8 cellular contexts compared by ENCODE assay signal in genomic region chr21:38219049-38219628, GRCh38. TPM values are rescaled to one million over a fixed set of nuclear protein-coding genes. Genes with fewer than 3 reads are reported as not detected.
A peak's percentile ranks its signal among the peaks of the same experiment; 100 is the strongest.
DNase-seq lines count a peak whose midpoint lies in the region; ATAC-seq and TF ChIP-seq lines count a peak whose summit lies in the region.

No MANE protein-coding gene starts in this region.

- peaks cover 0 to 2% (median 0%) of the 10 kb centered on the region in 4 donors for H3K9me3 ChIP-seq in right lobe of liver

- intact Hi-C loops in dorsolateral prefrontal cortex (cut with DNase I): no loop called here
- intact Hi-C loops in right lobe of liver (cut with DNase I): loop anchor here in 1 of 2 donors (5.0 kb wide), 1 partner anchor 133 kb away; no protein-coding TSS in a partner anchor

- ATAC-seq in HG02759 (IDR thresholded peaks at IDR 0.05; ENCODE audit: unreplicated experiment): peak; percentile 56
- ATAC-seq in right lobe of liver: peak; percentile 98 to 100 (median 100)
- ATAC-seq in GM19395 (IDR thresholded peaks at IDR 0.05; ENCODE audit: unreplicated experiment): no peak

- no peaks in the 10 kb centered on the region for H3K36me3 ChIP-seq in right lobe of liver

- H3K4me3 ChIP-seq in dorsolateral prefrontal cortex (no peak overlapping the region), right lobe of liver (no peak overlapping the region)

- TF ChIP-seq CTCF in dorsolateral prefrontal cortex (IDR thresholded peaks at IDR 0.05 in 54 of 56, conservative IDR thresholded peaks at IDR 0.05 in 2 of 56; ENCODE audit: low read depth in 1 of 56, partially characterized antibody in 56 of 56) (peak; percentile 68 to 96 (median 88)), right lobe of liver (IDR thresholded peaks at IDR 0.05) (peak; percentile 96 to 97 (median 97))

- H3K27me3 ChIP-seq in dorsolateral prefrontal cortex: peaks cover 0 to 11% (median 0%) of the 10 kb centered on the region in 45 donors
- no peaks in the 10 kb centered on the region for H3K27me3 ChIP-seq in right lobe of liver

- peak; percentile 52 for DNase-seq in COR-L47 (lab: John Stamatoyannopoulos, UW)
- peak; percentile 87 for DNase-seq in NCI-H510A treated with DMSO at 0.1 percent for 48 hours (lab: John Stamatoyannopoulos, UW)
- DNase-seq in activated CD4-positive, alpha-beta T cell treated with anti-CD3 and anti-CD28 coated beads for 48 hours: peak; percentile 76
- DNase-seq in dorsolateral prefrontal cortex: peak in 1 of 10 donors; percentile 7
- peak; percentile 64 to 81 (median 71) for DNase-seq in right lobe of liver
- DNase-seq in stimulated activated CD4-positive, alpha-beta T cell treated with anti-CD3 and anti-CD28 coated beads, TNF-alpha, amount 100 ng/mL, for 48 hours (ENCODE audit: low read depth in 3 of 3): peak; percentile 39 to 63 (median 49)

- WGBS in right lobe of liver (ENCODE audit: insufficient coverage, low coverage, low lambda C conversion rate, missing lambda C conversion rate): 4% methylated on average over 7 of the region's 7 CpGs

- no peak for TF ChIP-seq POLR2A in right lobe of liver (IDR thresholded peaks at IDR 0.05)

- H3K27ac ChIP-seq in dorsolateral prefrontal cortex (no peak overlapping the region), right lobe of liver (no peak overlapping the region)

- no peaks in the 10 kb centered on the region for H3K4me1 ChIP-seq in right lobe of liver

RNA-seq across cellular contexts. Expression of gene KCNJ15, which starts 37.7 kb away (rescaled TPM):
- total RNA-seq in dorsolateral prefrontal cortex: 10 to 100 TPM in 1 of 120 experiments, 1 to 10 TPM in 18, under 1 TPM in 52, not detected in 49; 0.04 to 10.5 (median 0.45) TPM
- 1 to 10 TPM in 4 of 6 experiments, under 1 TPM in 2; 0.43 to 3.5 (median 1.1) TPM for total RNA-seq in right lobe of liver
